In the genomic region with DNA sequence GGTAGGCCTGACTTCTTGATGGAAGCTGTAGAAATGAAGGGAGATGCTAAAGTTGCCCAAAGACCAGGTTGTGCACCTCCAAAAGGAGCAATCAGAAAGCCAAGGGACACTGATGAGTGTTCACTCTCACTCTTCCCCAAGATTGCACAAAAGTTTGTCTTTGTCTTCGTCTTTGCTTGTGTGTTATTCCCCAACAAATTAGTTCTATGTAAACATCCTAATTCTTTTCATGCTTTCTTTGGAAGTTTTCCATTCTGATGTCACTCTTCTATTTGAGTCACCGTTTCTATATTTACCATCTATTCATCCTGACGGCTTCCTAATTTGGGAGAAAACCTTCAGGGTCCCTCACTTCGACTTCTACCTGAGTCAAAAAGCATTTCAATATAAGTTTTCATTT, we compare ENCODE assay signal across 23 cellular contexts. TPM values are rescaled to one million over a fixed set of nuclear protein-coding genes. Genes with fewer than 3 reads are reported as not detected.
DNase-seq lines count a peak whose midpoint lies in the region; ATAC-seq and TF ChIP-seq lines count a peak whose summit lies in the region.
"Had no signal": no experiment of that assay in that cellular context is flagged by ENCODE, and none has a peak within 500 bp of the region (broad histone marks: within the 10 kb centered on the region; RNA-seq: fewer than 3 reads in every experiment).

No MANE protein-coding gene starts in this region.

- peaks cover 0 to 1% of the 10 kb centered on the region in 2 donors for H3K36me3 Mint-ChIP-seq in activated T-cell treated with anti-CD3 and anti-CD28 coated beads, Interleukin-2, amount 50 U/mL, for 72 hours (ENCODE audit: insufficient read depth in 2 of 2)

- H3K4me3 ChIP-seq in HEK293 (ENCODE audit: low read depth, low read length) (no peak overlapping the region), fibroblast of villous mesenchyme (ENCODE audit: low read depth, low read length) (no peak overlapping the region), ovary (no peak overlapping the region)
- H3K4me3 ChIP-seq: Peyer's patch, prostate gland, upper lobe of right lung had no signal

- TF ChIP-seq CTCF in 22Rv1 (IDR thresholded peaks at IDR 0.05) (no peak), HEK293 (tag by site-specific recombination; IDR thresholded peaks at IDR 0.05) (no peak), fibroblast of villous mesenchyme (IDR thresholded peaks at IDR 0.05; ENCODE audit: insufficient read depth, low read depth, low read length) (no peak), ovary (IDR thresholded peaks at IDR 0.05) (no peak)

- H3K4me3 Mint-ChIP-seq in activated T-cell treated with anti-CD3 and anti-CD28 coated beads, Interleukin-2, amount 50 U/mL, for 72 hours, result no peak overlapping the region
- H3K4me3 Mint-ChIP-seq: activated naive CD8-positive, alpha-beta T cell treated with anti-CD3 and anti-CD28 coated beads, Interleukin-2, amount 50 U/mL, for 24 hours; activated T-helper 17 cell treated with anti-CD3 and anti-CD28 coated beads, Interleukin-2, amount 50 U/mL, for 72 hours; central memory CD8-positive, alpha-beta T cell; memory B cell; nephron had no signal

- TF ChIP-seq POLR2A in ovary (IDR thresholded peaks at IDR 0.05), result no peak

- 51 to 60% (median 53%) methylated on average over 4 of the region's 4 CpGs for WGBS in ovary, 3 donors

- no peak for ATAC-seq in HG03521 (IDR thresholded peaks at IDR 0.05; ENCODE audit: unreplicated experiment)
- ATAC-seq in activated T-cell treated with anti-CD3 and anti-CD28 coated beads, Interleukin-2, amount 50 U/mL, for 72 hours (replicated peaks in 1 of 2), result no peak
- ATAC-seq: activated naive CD8-positive, alpha-beta T cell treated with anti-CD3 and anti-CD28 coated beads, Interleukin-2, amount 50 U/mL, for 24 hours; upper lobe of right lung had no signal

- intact Hi-C loops in ovary (cut with DNase I), result no loop called here

- CTCF ChIA-PET in HEK293 (lab: Yijun Ruan, JAX), result interaction anchor here (0.6 to 2.3 kb wide), 7 partner anchors 11 to 1107 kb away, joined by 3 to 8 read pairs (median 4); no protein-coding TSS in a partner anchor

- no peaks in the 10 kb centered on the region for H3K9me3 Mint-ChIP-seq in activated T-cell treated with anti-CD3 and anti-CD28 coated beads, Interleukin-2, amount 50 U/mL, for 72 hours
- H3K9me3 Mint-ChIP-seq: activated naive CD8-positive, alpha-beta T cell treated with anti-CD3 and anti-CD28 coated beads, Interleukin-2, amount 50 U/mL, for 24 hours; activated T-helper 17 cell treated with anti-CD3 and anti-CD28 coated beads, Interleukin-2, amount 50 U/mL, for 72 hours; central memory CD8-positive, alpha-beta T cell; memory B cell; nephron had no signal

- H3K27me3 Mint-ChIP-seq in activated T-cell treated with anti-CD3 and anti-CD28 coated beads, Interleukin-2, amount 50 U/mL, for 72 hours (ENCODE audit: low read depth), result peaks cover 20% of the 10 kb centered on the region

- DNase-seq in astrocyte of the hippocampus (ENCODE audit: low read depth, low spot score) (peak; percentile 41), fibroblast of villous mesenchyme (ENCODE audit: low read depth) (peak; percentile 65), ovary (no peak), OCI-M1 (lab: John Stamatoyannopoulos, UW) (no peak)
- DNase-seq in activated T-cell treated with anti-CD3 and anti-CD28 coated beads, Interleukin-2, amount 50 U/mL, for 72 hours, result no peak
- DNase-seq: activated CD4-positive, alpha-beta T cell treated with anti-CD3 and anti-CD28 coated beads for 1 hour; activated naive CD8-positive, alpha-beta T cell treated with anti-CD3 and anti-CD28 coated beads, Interleukin-2, amount 50 U/mL, for 24 hours; effector CD8-positive, alpha-beta T cell; kidney; NCI-H1930; NCI-H345; Peyer's patch; stimulated activated CD4-positive, alpha-beta T cell treated with anti-CD3 and anti-CD28 coated beads, Interleukin-4, amount 100 ng/mL, for 24 hours; upper lobe of right lung had no signal

- no peaks in the 10 kb centered on the region for H3K27me3 ChIP-seq in ovary
- H3K27me3 ChIP-seq: Peyer's patch, upper lobe of right lung had no signal

- H3K9me3 ChIP-seq in HEK293 (ENCODE audit: control insufficient read depth, insufficient read depth, low read depth, low read length) (no peaks in the 10 kb centered on the region), ovary (no peaks in the 10 kb centered on the region)
- H3K9me3 ChIP-seq: Peyer's patch, prostate gland, upper lobe of right lung had no signal

- POLR2A ChIA-PET in HEK293 (lab: Yijun Ruan, JAX), result interaction anchor here (1.0 kb wide), 1 partner anchor 395 kb away, joined by 3 read pairs; no protein-coding TSS in a partner anchor

- no peaks in the 10 kb centered on the region for H3K4me1 ChIP-seq in HEK293 (ENCODE audit: control insufficient read depth, insufficient read depth, low read length)
- H3K4me1 ChIP-seq in ovary (ENCODE audit: insufficient read depth), result peaks cover 2% of the 10 kb centered on the region

- peak overlapping the region; percentile 41 for H3K27ac ChIP-seq in 22Rv1
- no peak overlapping the region for H3K27ac ChIP-seq in HEK293 (ENCODE audit: extremely low read depth, low read depth, low read length)
- no peak overlapping the region for H3K27ac ChIP-seq in ovary
- H3K27ac ChIP-seq: HL-60, Peyer's patch, prostate gland, upper lobe of right lung had no signal

- no peaks in the 10 kb centered on the region for H3K36me3 ChIP-seq in HEK293 (ENCODE audit: control insufficient read depth in 2 of 2, insufficient read depth in 1 of 2, low read length in 2 of 2)
- no peaks in the 10 kb centered on the region for H3K36me3 ChIP-seq in ovary
- H3K36me3 ChIP-seq: Peyer's patch, prostate gland, upper lobe of right lung had no signal

- TF ChIP-seq EP300 in ovary (IDR thresholded peaks at IDR 0.05), result no peak

- no peak overlapping the region for H3K27ac Mint-ChIP-seq in activated T-cell treated with anti-CD3 and anti-CD28 coated beads, Interleukin-2, amount 50 U/mL, for 72 hours
- H3K27ac Mint-ChIP-seq: activated naive CD8-positive, alpha-beta T cell treated with anti-CD3 and anti-CD28 coated beads, Interleukin-2, amount 50 U/mL, for 24 hours; activated T-helper 17 cell treated with anti-CD3 and anti-CD28 coated beads, Interleukin-2, amount 50 U/mL, for 72 hours; memory B cell; nephron had no signal

- H3K4me1 Mint-ChIP-seq in activated T-cell treated with anti-CD3 and anti-CD28 coated beads, Interleukin-2, amount 50 U/mL, for 72 hours (ENCODE audit: low read depth), result peaks cover 20% of the 10 kb centered on the region
- H3K4me1 Mint-ChIP-seq: nephron had no signal

TF ChIP-seq in HEK293, 187 proteins besides CTCF, POLR2A, EP300 and RAD21 (continues in another document):
- TF ChIP-seq ZNF10 (tag by site-specific recombination; IDR thresholded peaks at IDR 0.05), result 0 out of 2 replicates have a peak, but pooled peaks have one; percentile 51
- TF ChIP-seq PRDM1 (tag by site-specific recombination; IDR thresholded peaks at IDR 0.05), result 0 out of 2 replicates have a peak, but pooled peaks have one; percentile 8
- TF ChIP-seq ZBTB21 (tag by site-specific recombination; IDR thresholded peaks at IDR 0.05), result peak; percentile 63
- TF ChIP-seq FEZF1 (tag by site-specific recombination; IDR thresholded peaks at IDR 0.05), result peak; percentile 65
- no peak for TF ChIP-seq ZNF433 (tag by site-specific recombination; IDR thresholded peaks at IDR 0.05; ENCODE audit: low read depth)
- TF ChIP-seq, protein P1, sequence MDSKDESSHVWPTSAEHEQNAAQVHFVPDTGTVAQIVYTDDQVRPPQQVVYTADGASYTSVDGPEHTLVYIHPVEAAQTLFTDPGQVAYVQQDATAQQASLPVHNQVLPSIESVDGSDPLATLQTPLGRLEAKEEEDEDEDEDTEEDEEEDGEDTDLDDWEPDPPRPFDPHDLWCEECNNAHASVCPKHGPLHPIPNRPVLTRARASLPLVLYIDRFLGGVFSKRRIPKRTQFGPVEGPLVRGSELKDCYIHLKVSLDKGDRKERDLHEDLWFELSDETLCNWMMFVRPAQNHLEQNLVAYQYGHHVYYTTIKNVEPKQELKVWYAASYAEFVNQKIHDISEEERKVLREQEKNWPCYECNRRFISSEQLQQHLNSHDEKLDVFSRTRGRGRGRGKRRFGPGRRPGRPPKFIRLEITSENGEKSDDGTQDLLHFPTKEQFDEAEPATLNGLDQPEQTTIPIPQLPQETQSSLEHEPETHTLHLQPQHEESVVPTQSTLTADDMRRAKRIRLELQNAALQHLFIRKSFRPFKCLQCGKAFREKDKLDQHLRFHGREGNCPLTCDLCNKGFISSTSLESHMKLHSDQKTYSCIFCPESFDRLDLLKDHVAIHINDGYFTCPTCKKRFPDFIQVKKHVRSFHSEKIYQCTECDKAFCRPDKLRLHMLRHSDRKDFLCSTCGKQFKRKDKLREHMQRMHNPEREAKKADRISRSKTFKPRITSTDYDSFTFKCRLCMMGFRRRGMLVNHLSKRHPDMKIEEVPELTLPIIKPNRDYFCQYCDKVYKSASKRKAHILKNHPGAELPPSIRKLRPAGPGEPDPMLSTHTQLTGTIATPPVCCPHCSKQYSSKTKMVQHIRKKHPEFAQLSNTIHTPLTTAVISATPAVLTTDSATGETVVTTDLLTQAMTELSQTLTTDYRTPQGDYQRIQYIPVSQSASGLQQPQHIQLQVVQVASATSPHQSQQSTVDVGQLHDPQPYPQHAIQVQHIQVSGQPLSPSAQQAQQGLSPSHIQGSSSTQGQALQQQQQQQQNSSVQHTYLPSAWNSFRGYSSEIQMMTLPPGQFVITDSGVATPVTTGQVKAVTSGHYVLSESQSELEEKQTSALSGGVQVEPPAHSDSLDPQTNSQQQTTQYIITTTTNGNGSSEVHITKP (tag by site-specific recombination; IDR thresholded peaks at IDR 0.05), result peak; percentile 36
- TF ChIP-seq ZNF843 (tag by site-specific recombination; IDR thresholded peaks at IDR 0.05), result 0 out of 2 replicates have a peak, but pooled peaks have one; percentile 36
- no peak for TF ChIP-seq ZNF214 (tag by site-specific recombination; IDR thresholded peaks at IDR 0.05; ENCODE audit: borderline replicate concordance)
- no peak for TF ChIP-seq ZBTB8A (tag by site-specific recombination; IDR thresholded peaks at IDR 0.05)
- TF ChIP-seq ZNF629 (tag by site-specific recombination; IDR thresholded peaks at IDR 0.05), result peak; percentile 83

RNA-seq across cellular contexts. Expression of a gene that starts 3.7 kb away (rescaled TPM):
- not detected in 2 replicates for total RNA-seq in fibroblast of villous mesenchyme
- total RNA-seq in ovary, result under 1 TPM in 6 of 7 donors, not detected in 1; 0.05 to 0.28 (median 0.12) TPM
- polyA plus RNA-seq in ovary, result under 1 TPM in 1 of 2 donors, not detected in 1; 0.07 TPM
- total RNA-seq in activated T-cell treated with anti-CD3 and anti-CD28 coated beads, Interleukin-2, amount 50 U/mL, for 72 hours, result under 1 TPM; 0.19 to 0.30 TPM
- total RNA-seq: upper lobe of right lung had no signal

RNA-seq across cellular contexts. Expression of a gene that starts 13.1 kb away (rescaled TPM):
- total RNA-seq in fibroblast of villous mesenchyme, result not detected in 2 replicates
- not detected for total RNA-seq in ovary
- polyA plus RNA-seq in ovary, result not detected
- total RNA-seq in activated T-cell treated with anti-CD3 and anti-CD28 coated beads, Interleukin-2, amount 50 U/mL, for 72 hours, result under 1 TPM in 1 of 2 donors, not detected in 1; 0.22 TPM
- total RNA-seq: kidney, Peyer's patch, upper lobe of right lung had no signal

RNA-seq across cellular contexts. Expression of a gene that starts 44.7 kb away (rescaled TPM):
- total RNA-seq in fibroblast of villous mesenchyme, result 4.3 and 4.5 TPM in 2 replicates
- 10 to 100 TPM in 6 of 7 donors, 1 to 10 TPM in 1; 9.7 to 19.7 (median 16.2) TPM for total RNA-seq in ovary
- polyA plus RNA-seq in ovary, result 10 to 100 TPM; 24.9 to 29.1 TPM
- total RNA-seq in activated T-cell treated with anti-CD3 and anti-CD28 coated beads, Interleukin-2, amount 50 U/mL, for 72 hours, result 1 to 10 TPM; 8.0 to 8.5 TPM

Comparison
In these comparisons a context has a peak if more than half of its experiments do, and no peak if none do; other contexts are left out.
1. DNase-seq: peak in astrocyte of the hippocampus (single experiment) and fibroblast of villous mesenchyme (single experiment); none in ovary (0 of 5), OCI-M1 (single experiment) and activated T-cell treated with anti-CD3 and anti-CD28 coated beads, Interleukin-2, amount 50 U/mL, for 72 hours (0 of 2).